18 cellular contexts compared by ENCODE assay signal in genomic region chr4:112927544-112927943, GRCh38.
"Had no signal": no experiment of that assay in that cellular context is flagged by ENCODE, and none has a peak within 500 bp of the region (broad histone marks: within the 10 kb centered on the region; RNA-seq: fewer than 3 reads in every experiment).

No MANE protein-coding gene starts in this region.

- ATAC-seq: lower lobe of right lung; mucosa of descending colon; natural killer cell; sciatic nerve; stimulated activated naive CD8-positive, alpha-beta T cell treated with anti-CD3 and anti-CD28 coated beads, Interleukin-15, Interleukin-2, amounts not matched to agents 100 U/mL and 50 U/mL, for 24 hours had no signal

- DNase-seq: activated CD4-positive, alpha-beta T cell treated with anti-CD3 and anti-CD28 coated beads, Interleukin-2, amount 10 ng/mL, durations not matched to agents 7 days and 5 days; activated CD4-positive, CD25-positive, alpha-beta regulatory T cell; activated gamma-delta T cell; activated T-cell treated with anti-CD3 and anti-CD28 coated beads, Interleukin-2, amount 50 U/mL, for 24 hours; brain microvascular endothelial cell; dermis blood vessel endothelial cell; hypothalamus; lower lobe of right lung; mucosa of descending colon; natural killer cell; occipital lobe; stimulated activated CD4-positive, alpha-beta T cell treated with anti-CD3 and anti-CD28 coated beads, Interleukin-4, amount 100 ng/mL, for 1 hour; stimulated activated CD8-positive, alpha-beta memory T cell treated with anti-CD3 and anti-CD28 coated beads, Interleukin-4, amount 100 ng/mL, for 48 hours; stimulated activated naive CD8-positive, alpha-beta T cell treated with anti-CD3 and anti-CD28 coated beads, Interleukin-15, Interleukin-2, amounts not matched to agents 100 U/mL and 50 U/mL, for 24 hours; testis had no signal

- H3K4me3 ChIP-seq: lower lobe of right lung, mucosa of descending colon, prostate gland, testis had no signal

- H3K36me3 ChIP-seq: brain microvascular endothelial cell, lower lobe of right lung, prostate gland had no signal

- H3K9me3 ChIP-seq: lower lobe of right lung, mucosa of descending colon, prostate gland, testis had no signal

- H3K27ac Mint-ChIP-seq: activated CD4-positive, alpha-beta T cell treated with anti-CD3 and anti-CD28 coated beads, Interleukin-2, amount 10 ng/mL, durations not matched to agents 7 days and 5 days; activated naive CD8-positive, alpha-beta T cell; activated T-cell treated with anti-CD3 and anti-CD28 coated beads, Interleukin-2, amount 50 U/mL, for 24 hours; natural killer cell had no signal

- H3K36me3 Mint-ChIP-seq: activated naive CD8-positive, alpha-beta T cell; natural killer cell had no signal

- H3K4me1 ChIP-seq: lower lobe of right lung, prostate gland, testis had no signal

- H3K27me3 ChIP-seq: brain microvascular endothelial cell, testis had no signal

- H3K9me3 Mint-ChIP-seq: activated CD4-positive, alpha-beta T cell treated with anti-CD3 and anti-CD28 coated beads, Interleukin-2, amount 10 ng/mL, durations not matched to agents 7 days and 5 days; activated T-cell treated with anti-CD3 and anti-CD28 coated beads, Interleukin-2, amount 50 U/mL, for 24 hours; natural killer cell had no signal

- H3K27ac ChIP-seq: brain microvascular endothelial cell, lower lobe of right lung, prostate gland, testis had no signal

- H3K4me1 Mint-ChIP-seq: activated CD4-positive, alpha-beta T cell treated with anti-CD3 and anti-CD28 coated beads, Interleukin-2, amount 10 ng/mL, durations not matched to agents 7 days and 5 days; natural killer cell had no signal

- H3K4me3 Mint-ChIP-seq: activated CD4-positive, alpha-beta T cell treated with anti-CD3 and anti-CD28 coated beads, Interleukin-2, amount 10 ng/mL, durations not matched to agents 7 days and 5 days; activated naive CD8-positive, alpha-beta T cell; activated T-cell treated with anti-CD3 and anti-CD28 coated beads, Interleukin-2, amount 50 U/mL, for 24 hours; natural killer cell had no signal
